In genomic region chr19:18437481-18438330, GRCh38 we compare ENCODE assay signal across 8 cellular contexts. TPM values are rescaled to one million over a fixed set of nuclear protein-coding genes. Genes with fewer than 3 reads are reported as not detected.
DNase-seq lines count a peak whose midpoint lies in the region; ATAC-seq and TF ChIP-seq lines count a peak whose summit lies in the region.

Gene ISYNA1 (minus strand): TSS chr19:18438133. CDS start chr19:18437979, 154 bp downstream.

- H3K4me1 ChIP-seq in BE2C = peaks cover 17% of the 10 kb centered on the region
- peaks cover 21% of the 10 kb centered on the region for H3K4me1 ChIP-seq in HAP-1
- peaks cover 11% of the 10 kb centered on the region; the same call in 1 of the 2 replicates for H3K4me1 ChIP-seq in iPS-20b (ENCODE audit: insufficient read depth, low read length)

- no peaks in the 10 kb centered on the region for H3K79me2 ChIP-seq in SU-DHL-6 (ENCODE audit: insufficient read depth, low read length)

- H3K27ac ChIP-seq in SU-DHL-6 (ENCODE audit: low read depth, low read length) (no peak within 1 kb of the TSS), iPS-20b (ENCODE audit: low read length) (no peak within 1 kb of the TSS), skin epidermis (peak within 1 kb of the TSS in 15 of 21 experiments; percentile 1 to 76 (median 41))

- DNase-seq in BE2C (peak; percentile 52), HAP-1 (ENCODE audit: low spot score in 2 of 2) (peak; percentile 50 to 75), T47D (ENCODE audit: low read depth in 1 of 2, low spot score in 1 of 2) (peak; percentile 82 to 85)

- H3K9me2 ChIP-seq in SU-DHL-6 (replicated peaks; ENCODE audit: insufficient read depth, low read length) = no peaks in the 10 kb centered on the region

- H3K9me3 ChIP-seq in BE2C (no peaks in the 10 kb centered on the region), HAP-1 (no peaks in the 10 kb centered on the region), SU-DHL-6 (ENCODE audit: insufficient read depth, low read length) (no peaks in the 10 kb centered on the region), iPS-20b (ENCODE audit: insufficient read depth, low read depth, low read length) (no peaks in the 10 kb centered on the region)

- no peaks in the 10 kb centered on the region for H4K20me1 ChIP-seq in SU-DHL-6 (ENCODE audit: low read depth, low read length)

- H3K4me2 ChIP-seq in SU-DHL-6 (ENCODE audit: low read depth, low read length, poor library complexity, severe bottlenecking) = peak within 1 kb of the TSS; percentile 39

- H3K27me3 ChIP-seq in BE2C (no peaks in the 10 kb centered on the region), HAP-1 (ENCODE audit: low read depth) (no peaks in the 10 kb centered on the region), SU-DHL-6 (ENCODE audit: low read length) (no peaks in the 10 kb centered on the region), iPS-20b (ENCODE audit: insufficient read depth, low read length) (no peaks in the 10 kb centered on the region; the same call in 1 of the 2 replicates)

- ATAC-seq in HG03280 (IDR thresholded peaks at IDR 0.05; ENCODE audit: unreplicated experiment) (no peak), GM18909 (IDR thresholded peaks at IDR 0.05; ENCODE audit: poor library complexity, unreplicated experiment) (no peak)

- peak within 1 kb of the TSS; percentile 56 for H3K4me3 ChIP-seq in BE2C (ENCODE audit: low read depth, low read length)
- H3K4me3 ChIP-seq in HAP-1 = peak within 1 kb of the TSS; percentile 62
- no peak within 1 kb of the TSS for H3K4me3 ChIP-seq in SU-DHL-6 (ENCODE audit: insufficient read depth, low read length, poor library complexity, severe bottlenecking)
- H3K4me3 ChIP-seq in iPS-20b (ENCODE audit: low read length) = peak within 1 kb of the TSS; percentile 75
- H3K4me3 ChIP-seq in skin epidermis = peak within 1 kb of the TSS; percentile 35 to 58 (median 43)

- peaks cover 21% of the 10 kb centered on the region for H3F3A ChIP-seq in SU-DHL-6 (ENCODE audit: insufficient read depth)

- in situ Hi-C loops in HAP-1 (cut with MboI; ENCODE audit: low sequenced_read_pairs) = no loop called here
- in situ Hi-C loops in T47D (cut with HindIII; ENCODE audit: low pct_unique_long_range_greater_than_20kb, low sequenced_read_pairs) = no loop called here

- TF ChIP-seq CTCF in BE2C (IDR thresholded peaks at IDR 0.05; ENCODE audit: low read depth, low read length) = no peak
- TF ChIP-seq CTCF in SU-DHL-6 (IDR thresholded peaks at IDR 0.05; ENCODE audit: insufficient read depth, low read length, poor library complexity, severe bottlenecking) = no peak

- H3K9ac ChIP-seq in SU-DHL-6 (ENCODE audit: low read length) = no peak within 1 kb of the TSS
- peak within 1 kb of the TSS; percentile 70; the same call in 1 of the 2 replicates for H3K9ac ChIP-seq in iPS-20b (ENCODE audit: low read depth, low read length)

- H2AFZ ChIP-seq in SU-DHL-6 (ENCODE audit: low read depth, low read length, severe bottlenecking) = no peak within 1 kb of the TSS

- H3K36me3 ChIP-seq in BE2C (peaks cover 22% of the 10 kb centered on the region), HAP-1 (replicated peaks) (peaks cover 27% of the 10 kb centered on the region), SU-DHL-6 (ENCODE audit: low read length) (no peaks in the 10 kb centered on the region), iPS-20b (ENCODE audit: insufficient read depth, low read depth, low read length) (peaks cover 19% of the 10 kb centered on the region)

RNA-seq across cellular contexts. Expression of gene ISYNA1, which starts in this region (rescaled TPM):
- 156 TPM for polyA plus RNA-seq in BE2C (2012; ENCODE audit: insufficient read depth, insufficient read length, low read depth)

Comparison
In these comparisons a context has a peak if more than half of its experiments do, and no peak if none do; other contexts are left out.
1. H3K27ac ChIP-seq: peak in skin epidermis (15 of 21); none in SU-DHL-6 (single experiment) and iPS-20b (single experiment).
2. Peak in every context shown above with its lines, with median percentiles within 50 percentile points of each other: DNase-seq.